10 cellular contexts compared by ENCODE assay signal in genomic region chr4:108118505-108118904, GRCh38. TPM values are rescaled to one million over a fixed set of nuclear protein-coding genes. Genes with fewer than 3 reads are reported as not detected.
DNase-seq lines count a peak whose midpoint lies in the region; ATAC-seq, FAIRE-seq and TF ChIP-seq lines count a peak whose summit lies in the region.
"Had no signal": no experiment of that assay in that cellular context is flagged by ENCODE, and none has a peak within 500 bp of the region (broad histone marks: within the 10 kb centered on the region; RNA-seq: fewer than 3 reads in every experiment).

No MANE protein-coding gene starts in this region.

- H3K4me1 ChIP-seq in small intestine (ENCODE audit: control insufficient read depth in 2 of 2, insufficient read depth in 1 of 2, low read depth in 1 of 2, low read length in 1 of 2) = no peaks in the 10 kb centered on the region
- no peaks in the 10 kb centered on the region for H3K4me1 ChIP-seq in vagina
- no peaks in the 10 kb centered on the region for H3K4me1 ChIP-seq in upper lobe of right lung

- intact Hi-C loops in vagina (cut with DNase I) (no loop called here), upper lobe of right lung (cut with DNase I) (no loop called here), Calu3 (cut with micrococcal nuclease; ENCODE audit: unreplicated experiment) (no loop called here)

- H3K36me3 ChIP-seq in small intestine (ENCODE audit: control insufficient read depth in 2 of 2, insufficient read depth in 2 of 2, low read length in 2 of 2) = no peaks in the 10 kb centered on the region
- no peaks in the 10 kb centered on the region for H3K36me3 ChIP-seq in vagina
- no peaks in the 10 kb centered on the region for H3K36me3 ChIP-seq in upper lobe of right lung

- CTCF ChIA-PET in Calu3 (lab: Charles Lee) = interaction anchor here (0.6 to 0.9 kb wide), 2 partner anchors 454 to 516 kb away, joined by 3 read pairs; no protein-coding TSS in a partner anchor

- no peaks in the 10 kb centered on the region for H3K9me3 Mint-ChIP-seq in Calu3 (ENCODE audit: low read depth, unreplicated experiment)

- no TSS peak for BruUV-seq in Calu3 (replicated peaks; lab: Mats Ljungman, UMichigan)

- TF ChIP-seq CTCF in vagina (IDR thresholded peaks at IDR 0.05) (no peak), upper lobe of right lung (IDR thresholded peaks at IDR 0.05) (no peak), Calu3 (IDR thresholded peaks at IDR 0.05; ENCODE audit: unreplicated experiment) (no peak)

- no peak overlapping the region for H3K4me3 Mint-ChIP-seq in Calu3 (ENCODE audit: low read depth, unreplicated experiment)

- no peaks in the 10 kb centered on the region for H3K4me1 Mint-ChIP-seq in Calu3 (ENCODE audit: low read depth, unreplicated experiment)

- H3K27ac ChIP-seq in small intestine (ENCODE audit: low read depth in 1 of 2, low read length in 1 of 2) (no peak overlapping the region), vagina (no peak overlapping the region), upper lobe of right lung (no peak overlapping the region)

- no peaks in the 10 kb centered on the region for H3K27me3 ChIP-seq in small intestine (ENCODE audit: control insufficient read depth in 2 of 2, insufficient read depth in 2 of 2, low read length in 2 of 2)
- H3K27me3 ChIP-seq in vagina = no peaks in the 10 kb centered on the region
- H3K27me3 ChIP-seq in upper lobe of right lung = no peaks in the 10 kb centered on the region

- peak; percentile 77 for ATAC-seq in GM21360 (IDR thresholded peaks at IDR 0.05; ENCODE audit: unreplicated experiment)
- peak; percentile 87 for ATAC-seq in HG03460 (IDR thresholded peaks at IDR 0.05; ENCODE audit: unreplicated experiment)
- no peak for ATAC-seq in upper lobe of right lung

- DNase-seq in GM12891 (ENCODE audit: insufficient read length, low spot score) (no peak), SW480 (ENCODE audit: low spot score) (peak; percentile 77), small intestine (peak; percentile 8), vagina (ENCODE audit: extremely low spot score in 2 of 2) (no peak), upper lobe of right lung (no peak), Calu3 (no peak)
- DNase-seq: IMR-90 had no signal

- H3K9me3 ChIP-seq in small intestine (ENCODE audit: control insufficient read depth, low read depth) (no peaks in the 10 kb centered on the region), vagina (no peaks in the 10 kb centered on the region), upper lobe of right lung (no peaks in the 10 kb centered on the region)

- H3K4me3 ChIP-seq in small intestine (ENCODE audit: low read depth in 1 of 2, low read length in 2 of 2) (no peak overlapping the region), vagina (no peak overlapping the region), upper lobe of right lung (no peak overlapping the region)

- H3K27me3 Mint-ChIP-seq in Calu3 (ENCODE audit: unreplicated experiment) = no peaks in the 10 kb centered on the region

- no peak overlapping the region for H3K27ac Mint-ChIP-seq in Calu3 (ENCODE audit: unreplicated experiment)

- FAIRE-seq in GM12891 (lab: Jason Lieb, UNC) (peak; percentile 45), small intestine (lab: Jason Lieb, UNC) (no peak)
- FAIRE-seq: endothelial cell of umbilical vein had no signal

- WGBS in small intestine, 3 donors = 41 to 49% (median 43%) methylated on average over 3 of the region's 3 CpGs

- no peaks in the 10 kb centered on the region for H3K36me3 Mint-ChIP-seq in Calu3 (ENCODE audit: insufficient read depth, unreplicated experiment)

- TF ChIP-seq POLR2A in GM12891 (IDR thresholded peaks at IDR 0.05; ENCODE audit: low read depth, low read length) (no peak), vagina (IDR thresholded peaks at IDR 0.05) (no peak)

TF ChIP-seq in GM12891, 5 proteins besides CTCF, POLR2A, EP300 and RAD21:
- TF ChIP-seq POLR2AphosphoS5 (IDR thresholded peaks at IDR 0.05; ENCODE audit: low read depth, low read length) (no peak), PAX5 (IDR thresholded peaks at IDR 0.05; ENCODE audit: insufficient read depth, low read length, severe bottlenecking) (no peak), SPI1 (IDR thresholded peaks at IDR 0.05; ENCODE audit: low read depth, low read length) (no peak)

RNA-seq across cellular contexts. Expression of gene LEF1, which starts 50.2 kb away (rescaled TPM):
- 1.4 TPM for polyA plus RNA-seq in GM12891 (2012; ENCODE audit: low read depth, missing spikeins)
- polyA plus RNA-seq in small intestine = 1 to 10 TPM in 2 of 3 donors, under 1 TPM in 1; 0.89 to 5.2 (median 2.7) TPM
- total RNA-seq in vagina (12.5 TPM), upper lobe of right lung (9.1 TPM), Calu3 (2022) (0.42 TPM in 1 of 2 replicates, not detected in the other)
- polyA plus RNA-seq: endothelial cell of umbilical vein had no signal

Comparison
In these comparisons a context has a peak if more than half of its experiments do, and no peak if none do; other contexts are left out.
1. DNase-seq: peak in SW480 (single experiment) and small intestine (single experiment); none in GM12891 (single experiment), vagina (0 of 2), upper lobe of right lung (single experiment) and Calu3 (single experiment).